In genomic region chr2:106261871-106262321, GRCh38 we compare ENCODE assay signal across 15 cellular contexts.
"Had no signal": no experiment of that assay in that cellular context is flagged by ENCODE, and none has a peak within 500 bp of the region (broad histone marks: within the 10 kb centered on the region; RNA-seq: fewer than 3 reads in every experiment).

No MANE protein-coding gene starts in this region.

- H3K27ac ChIP-seq: ascending aorta, heart right ventricle, right atrium auricular region, SJSA1, upper lobe of left lung had no signal

- H3K9me3 ChIP-seq: ascending aorta, heart right ventricle, right atrium auricular region, SJSA1, upper lobe of left lung had no signal

- H3K27ac Mint-ChIP-seq: activated CD4-positive, alpha-beta T cell treated with anti-CD3 and anti-CD28 coated beads, Interleukin-2, amount 10 ng/mL, durations not matched to agents 24 days and 14 days; activated naive CD8-positive, alpha-beta T cell treated with anti-CD3 and anti-CD28 coated beads, Interleukin-2, amount 50 U/mL, for 24 hours; stimulated activated memory B cell treated with anti-CD40 and anti-IgM and Interleukin-4, amounts not matched to agents 10 μg/mL and 1 μg/mL and 100 μg/mL, for 72 hours; WTC11 had no signal

- H3K4me1 Mint-ChIP-seq: activated CD4-positive, alpha-beta T cell treated with anti-CD3 and anti-CD28 coated beads, Interleukin-2, amount 10 ng/mL, durations not matched to agents 24 days and 14 days; activated naive CD8-positive, alpha-beta T cell treated with anti-CD3 and anti-CD28 coated beads, Interleukin-2, amount 50 U/mL, for 24 hours; stimulated activated memory B cell treated with anti-CD40 and anti-IgM and Interleukin-4, amounts not matched to agents 10 μg/mL and 1 μg/mL and 100 μg/mL, for 72 hours; WTC11 had no signal

- H3K4me2 ChIP-seq: smooth muscle cell had no signal

- H3K9me3 Mint-ChIP-seq: activated CD4-positive, alpha-beta T cell treated with anti-CD3 and anti-CD28 coated beads, Interleukin-2, amount 10 ng/mL, durations not matched to agents 24 days and 14 days; activated naive CD8-positive, alpha-beta T cell treated with anti-CD3 and anti-CD28 coated beads, Interleukin-2, amount 50 U/mL, for 24 hours; stimulated activated memory B cell treated with anti-CD40 and anti-IgM and Interleukin-4, amounts not matched to agents 10 μg/mL and 1 μg/mL and 100 μg/mL, for 72 hours; WTC11 had no signal

- H3K27me3 ChIP-seq: ascending aorta, heart right ventricle, right atrium auricular region, SJSA1, upper lobe of left lung had no signal

- ATAC-seq: activated naive CD8-positive, alpha-beta T cell treated with anti-CD3 and anti-CD28 coated beads, Interleukin-2, amount 50 U/mL, for 24 hours; stimulated activated memory B cell treated with anti-CD40 and anti-IgM and Interleukin-4, amounts not matched to agents 10 μg/mL and 1 μg/mL and 100 μg/mL, for 72 hours; WTC11 had no signal

- H3K4me3 ChIP-seq: ascending aorta, heart right ventricle, right atrium auricular region, SJSA1, smooth muscle cell, upper lobe of left lung had no signal

- H3K36me3 ChIP-seq: ascending aorta, heart right ventricle, right atrium auricular region, SJSA1, upper lobe of left lung had no signal

- H3K36me3 Mint-ChIP-seq: stimulated activated memory B cell treated with anti-CD40 and anti-IgM and Interleukin-4, amounts not matched to agents 10 μg/mL and 1 μg/mL and 100 μg/mL, for 72 hours; WTC11 had no signal

- FAIRE-seq: endometrium, kidney had no signal

- H3K27me3 Mint-ChIP-seq: activated naive CD8-positive, alpha-beta T cell treated with anti-CD3 and anti-CD28 coated beads, Interleukin-2, amount 50 U/mL, for 24 hours; stimulated activated memory B cell treated with anti-CD40 and anti-IgM and Interleukin-4, amounts not matched to agents 10 μg/mL and 1 μg/mL and 100 μg/mL, for 72 hours had no signal

- H3K4me3 Mint-ChIP-seq: activated CD4-positive, alpha-beta T cell treated with anti-CD3 and anti-CD28 coated beads, Interleukin-2, amount 10 ng/mL, durations not matched to agents 24 days and 14 days; activated naive CD8-positive, alpha-beta T cell treated with anti-CD3 and anti-CD28 coated beads, Interleukin-2, amount 50 U/mL, for 24 hours; stimulated activated memory B cell treated with anti-CD40 and anti-IgM and Interleukin-4, amounts not matched to agents 10 μg/mL and 1 μg/mL and 100 μg/mL, for 72 hours; WTC11 had no signal

- DNase-seq: activated CD4-positive, alpha-beta T cell treated with anti-CD3 and anti-CD28 coated beads, Interleukin-2, amount 10 ng/mL, durations not matched to agents 24 days and 14 days; activated gamma-delta T cell; activated naive CD8-positive, alpha-beta T cell treated with anti-CD3 and anti-CD28 coated beads, Interleukin-2, amount 50 U/mL, for 24 hours; activated T-cell treated with anti-CD3 and anti-CD28 coated beads for 4 hours; foreskin melanocyte; heart right ventricle; kidney; upper lobe of left lung had no signal

- H3K4me1 ChIP-seq: ascending aorta, heart right ventricle, right atrium auricular region, SJSA1, upper lobe of left lung had no signal
